33 cellular contexts compared by ENCODE assay signal in genomic region chr16:28039493-28039892, GRCh38. TPM values are rescaled to one million over a fixed set of nuclear protein-coding genes. Genes with fewer than 3 reads are reported as not detected.
"Had no signal": no experiment of that assay in that cellular context is flagged by ENCODE, and none has a peak within 500 bp of the region (broad histone marks: within the 10 kb centered on the region; RNA-seq: fewer than 3 reads in every experiment).

No MANE protein-coding gene starts in this region.

- H2AFZ ChIP-seq: hepatocyte had no signal

- H3K4me1 Mint-ChIP-seq: endodermal cell; mesothelial cell of epicardium; naive B cell; neural crest cell; stimulated activated memory B cell treated with anti-CD40 and anti-IgM and Interleukin-4, amounts not matched to agents 10 μg/mL and 1 μg/mL and 100 μg/mL, for 72 hours had no signal

- H3K9me3 Mint-ChIP-seq: dendritic cell treated with granulocyte-macrophage colony-stimulating factor and Interleukin-4, amounts not matched to agents 40 ng/mL and 50 ng/mL, for 4 days; endodermal cell; mesothelial cell of epicardium; naive B cell; natural killer cell treated with Interleukin-12 subunit alpha and Interleukin-12 subunit beta and Interleukin-15 and Interleukin-18, amount 100 ng/mL, for 72 hours; neural crest cell; stimulated activated memory B cell treated with anti-CD40 and anti-IgM and Interleukin-4, amounts not matched to agents 10 μg/mL and 1 μg/mL and 100 μg/mL, for 72 hours had no signal

- H3K27me3 ChIP-seq: colonic mucosa, testis, upper lobe of left lung, uterus had no signal

- DNase-seq: colonic mucosa; effector CD8-positive, alpha-beta T cell; foreskin fibroblast; heart left ventricle; kidney; left lung; mesenchymal stem cell; mucosa of descending colon; naive B cell; nucleus accumbens; psoas muscle; right cardiac atrium; spleen; stimulated activated CD4-positive, alpha-beta T cell treated with anti-CD3 and anti-CD28 coated beads, Interleukin-4, amount 100 ng/mL, for 4 hours; stimulated activated naive CD8-positive, alpha-beta T cell treated with anti-CD3 and anti-CD28 coated beads, Interleukin-15, Interleukin-2, amounts not matched to agents 100 U/mL and 50 U/mL, for 24 hours; substantia nigra; testis; tibial artery; upper lobe of left lung; uterus had no signal

- H3K27me3 Mint-ChIP-seq: dendritic cell treated with granulocyte-macrophage colony-stimulating factor and Interleukin-4, amounts not matched to agents 40 ng/mL and 50 ng/mL, for 4 days had no signal

- H3K4me1 ChIP-seq: colonic mucosa, left lung, spleen, testis, upper lobe of left lung, uterus had no signal

- H3K4me3 Mint-ChIP-seq: dendritic cell treated with granulocyte-macrophage colony-stimulating factor and Interleukin-4, amounts not matched to agents 40 ng/mL and 50 ng/mL, for 4 days; endodermal cell; mesothelial cell of epicardium; natural killer cell treated with Interleukin-12 subunit alpha and Interleukin-12 subunit beta and Interleukin-15 and Interleukin-18, amount 100 ng/mL, for 72 hours; neural crest cell; stimulated activated memory B cell treated with anti-CD40 and anti-IgM and Interleukin-4, amounts not matched to agents 10 μg/mL and 1 μg/mL and 100 μg/mL, for 72 hours had no signal

- FAIRE-seq: kidney had no signal

- H3K27ac Mint-ChIP-seq: dendritic cell treated with granulocyte-macrophage colony-stimulating factor and Interleukin-4, amounts not matched to agents 40 ng/mL and 50 ng/mL, for 4 days; endodermal cell; mesothelial cell of epicardium; naive B cell; natural killer cell treated with Interleukin-12 subunit alpha and Interleukin-12 subunit beta and Interleukin-15 and Interleukin-18, amount 100 ng/mL, for 72 hours; stimulated activated memory B cell treated with anti-CD40 and anti-IgM and Interleukin-4, amounts not matched to agents 10 μg/mL and 1 μg/mL and 100 μg/mL, for 72 hours had no signal

- H3K27ac ChIP-seq: colonic mucosa, epithelial cell of prostate, gastroesophageal sphincter, heart left ventricle, hepatocyte, left lung, psoas muscle, skin epidermis, spleen, testis, tibial artery, upper lobe of left lung, uterus had no signal

- H3K4me3 ChIP-seq: colonic mucosa, gastroesophageal sphincter, heart left ventricle, hepatocyte, left lung, mucosa of descending colon, psoas muscle, skin epidermis, spleen, testis, tibial artery, upper lobe of left lung, uterus had no signal

- H3K36me3 Mint-ChIP-seq: mesothelial cell of epicardium; naive B cell; natural killer cell treated with Interleukin-12 subunit alpha and Interleukin-12 subunit beta and Interleukin-15 and Interleukin-18, amount 100 ng/mL, for 72 hours; stimulated activated memory B cell treated with anti-CD40 and anti-IgM and Interleukin-4, amounts not matched to agents 10 μg/mL and 1 μg/mL and 100 μg/mL, for 72 hours had no signal

- H3K4me2 ChIP-seq: hepatocyte had no signal

- H3K36me3 ChIP-seq: colonic mucosa, gastroesophageal sphincter, heart left ventricle, left lung, spleen, tibial artery, upper lobe of left lung, uterus had no signal

- H3K79me2 ChIP-seq: hepatocyte had no signal

- H3K9me3 ChIP-seq: colonic mucosa, gastroesophageal sphincter, heart left ventricle, left lung, mucosa of descending colon, psoas muscle, spleen, testis, tibial artery, upper lobe of left lung, uterus had no signal

- ATAC-seq: esophagus mucosa; gastroesophageal sphincter; left lung; mucosa of descending colon; natural killer cell treated with Interleukin-12 subunit alpha and Interleukin-12 subunit beta and Interleukin-15 and Interleukin-18, amount 100 ng/mL, for 72 hours; psoas muscle; right cardiac atrium; stimulated activated memory B cell treated with anti-CD40 and anti-IgM and Interleukin-4, amounts not matched to agents 10 μg/mL and 1 μg/mL and 100 μg/mL, for 72 hours; stimulated activated naive CD8-positive, alpha-beta T cell treated with anti-CD3 and anti-CD28 coated beads, Interleukin-15, Interleukin-2, amounts not matched to agents 100 U/mL and 50 U/mL, for 24 hours had no signal

RNA-seq across cellular contexts. Expression of gene GSG1L, which starts 24.0 kb away (rescaled TPM):
- total RNA-seq: esophagus mucosa; hepatocyte; kidney; natural killer cell treated with Interleukin-12 subunit alpha and Interleukin-12 subunit beta and Interleukin-15 and Interleukin-18, amount 100 ng/mL, for 72 hours; neural crest cell; osteocyte; renal cortical epithelial cell had no signal
- polyA plus RNA-seq: hepatocyte had no signal
